ENCODE assay signal across 8 cellular contexts in genomic region chr11:74949748-74950127, GRCh38. TPM values are rescaled to one million over a fixed set of nuclear protein-coding genes. Genes with fewer than 3 reads are reported as not detected.
DNase-seq lines count a peak whose midpoint lies in the region; ATAC-seq, FAIRE-seq and TF ChIP-seq lines count a peak whose summit lies in the region.

No MANE protein-coding gene starts in this region.

- peaks cover 33% of the 10 kb centered on the region for H3K36me3 Mint-ChIP-seq in activated naive CD4-positive, alpha-beta T cell treated with anti-CD3 and anti-CD28 coated beads, Interleukin-2, amount 10 ng/mL, durations not matched to agents 7 days and 5 days
- H3K36me3 Mint-ChIP-seq in activated naive CD8-positive, alpha-beta T cell treated with anti-CD3 and anti-CD28 coated beads, Interleukin-2, amount 50 U/mL, for 24 hours (ENCODE audit: low read depth), result peaks cover 27% of the 10 kb centered on the region

- H3K9me3 Mint-ChIP-seq in activated naive CD4-positive, alpha-beta T cell treated with anti-CD3 and anti-CD28 coated beads, Interleukin-2, amount 10 ng/mL, durations not matched to agents 7 days and 5 days, result no peaks in the 10 kb centered on the region
- H3K9me3 Mint-ChIP-seq in activated naive CD8-positive, alpha-beta T cell treated with anti-CD3 and anti-CD28 coated beads, Interleukin-2, amount 50 U/mL, for 24 hours, result no peaks in the 10 kb centered on the region

- H3K4me3 Mint-ChIP-seq in activated naive CD4-positive, alpha-beta T cell treated with anti-CD3 and anti-CD28 coated beads, Interleukin-2, amount 10 ng/mL, durations not matched to agents 7 days and 5 days, result peak overlapping the region; percentile 91
- peak overlapping the region; percentile 99 for H3K4me3 Mint-ChIP-seq in activated naive CD8-positive, alpha-beta T cell treated with anti-CD3 and anti-CD28 coated beads, Interleukin-2, amount 50 U/mL, for 24 hours

- FAIRE-seq in kidney (lab: Jason Lieb, UNC), result no peak

- H3K4me1 ChIP-seq in kidney (ENCODE audit: control insufficient read depth in 1 of 2, insufficient read depth in 1 of 2, low read depth in 1 of 2, low read length in 2 of 2) (peaks cover 7 to 12% of the 10 kb centered on the region in 2 donors), thoracic aorta (ENCODE audit: control insufficient read depth in 1 of 2, low read depth in 2 of 2) (peaks cover 6 to 39% of the 10 kb centered on the region in 2 donors)

- H3K27me3 Mint-ChIP-seq in activated naive CD4-positive, alpha-beta T cell treated with anti-CD3 and anti-CD28 coated beads, Interleukin-2, amount 10 ng/mL, durations not matched to agents 7 days and 5 days, result no peaks in the 10 kb centered on the region
- H3K27me3 Mint-ChIP-seq in activated naive CD8-positive, alpha-beta T cell treated with anti-CD3 and anti-CD28 coated beads, Interleukin-2, amount 50 U/mL, for 24 hours, result no peaks in the 10 kb centered on the region

- ATAC-seq in activated naive CD8-positive, alpha-beta T cell treated with anti-CD3 and anti-CD28 coated beads, Interleukin-2, amount 50 U/mL, for 24 hours, result no peak
- no peak for ATAC-seq in thoracic aorta (ENCODE audit: insufficient number of reproducible peaks, low FRiP score, low read depth)
- no peak for ATAC-seq in HG03175 (IDR thresholded peaks at IDR 0.05; ENCODE audit: unreplicated experiment)

- no peak for TF ChIP-seq CTCF in kidney (IDR thresholded peaks at IDR 0.05; ENCODE audit: borderline replicate concordance, extremely low read depth, insufficient read depth)
- TF ChIP-seq CTCF in thoracic aorta (IDR thresholded peaks at IDR 0.05), result no peak

- DNase-seq in activated naive CD4-positive, alpha-beta T cell treated with anti-CD3 and anti-CD28 coated beads, Interleukin-2, amount 10 ng/mL, durations not matched to agents 7 days and 5 days, result no peak
- no peak for DNase-seq in activated naive CD4-positive, alpha-beta T cell treated with anti-CD3 and anti-CD28 coated beads, Interleukin-2, amount 50 U/mL, for 16 hours
- no peak for DNase-seq in activated naive CD8-positive, alpha-beta T cell treated with anti-CD3 and anti-CD28 coated beads, Interleukin-2, amount 50 U/mL, for 24 hours
- no peak for DNase-seq in kidney
- no peak for DNase-seq in thoracic aorta (ENCODE audit: low spot score)
- DNase-seq in NOMO-1 (lab: John Stamatoyannopoulos, UW; ENCODE audit: unreplicated experiment in 2 of 2), result no peak
- no peak for DNase-seq in SIG-M5 (lab: John Stamatoyannopoulos, UW)

- peak overlapping the region; percentile 94 to 98 for H3K9ac ChIP-seq in kidney (ENCODE audit: low read length in 2 of 2)

- peaks cover 0 to 2% of the 10 kb centered on the region in 2 donors for H3K36me3 ChIP-seq in kidney (ENCODE audit: control insufficient read depth in 1 of 2, insufficient read depth in 2 of 2, low read length in 2 of 2)
- H3K36me3 ChIP-seq in thoracic aorta, result peaks cover 2% of the 10 kb centered on the region

- peak overlapping the region; percentile 91 to 98 for H3K4me3 ChIP-seq in kidney (ENCODE audit: low read length in 2 of 2)
- peak overlapping the region; percentile 97 for H3K4me3 ChIP-seq in thoracic aorta

- no peaks in the 10 kb centered on the region for H3K27me3 ChIP-seq in thoracic aorta (replicated peaks; ENCODE audit: insufficient read depth)

- peaks cover 45% of the 10 kb centered on the region for H3K4me1 Mint-ChIP-seq in activated naive CD4-positive, alpha-beta T cell treated with anti-CD3 and anti-CD28 coated beads, Interleukin-2, amount 10 ng/mL, durations not matched to agents 7 days and 5 days
- H3K4me1 Mint-ChIP-seq in activated naive CD8-positive, alpha-beta T cell treated with anti-CD3 and anti-CD28 coated beads, Interleukin-2, amount 50 U/mL, for 24 hours, result peaks cover 57% of the 10 kb centered on the region

- H3K9me3 ChIP-seq in kidney (ENCODE audit: control insufficient read depth in 1 of 2, low read length in 2 of 2) (no peaks in the 10 kb centered on the region), thoracic aorta (no peaks in the 10 kb centered on the region)

- peak overlapping the region; percentile 89 for H3K27ac Mint-ChIP-seq in activated naive CD4-positive, alpha-beta T cell treated with anti-CD3 and anti-CD28 coated beads, Interleukin-2, amount 10 ng/mL, durations not matched to agents 7 days and 5 days
- H3K27ac Mint-ChIP-seq in activated naive CD8-positive, alpha-beta T cell treated with anti-CD3 and anti-CD28 coated beads, Interleukin-2, amount 50 U/mL, for 24 hours, result peak overlapping the region; percentile 96

- CTCF ChIA-PET in activated naive CD4-positive, alpha-beta T cell treated with anti-CD3 and anti-CD28 coated beads, Interleukin-2, amount 10 ng/mL, durations not matched to agents 7 days and 5 days (lab: Charles Lee), result interaction anchor here (0.8 kb wide), 1 partner anchor 9 kb away, joined by 3 read pairs; no protein-coding TSS in a partner anchor

- intact Hi-C loops in kidney (cut with DNase I), result no loop called here

- peak overlapping the region in 1 of 2 donors; percentile 82 for H3K27ac ChIP-seq in kidney (ENCODE audit: low read depth in 2 of 2, low read length in 2 of 2)
- H3K27ac ChIP-seq in thoracic aorta, result peak overlapping the region; percentile 59 to 67

RNA-seq across cellular contexts. Expression of gene SPCS2, which starts 0.7 kb away (rescaled TPM):
- total RNA-seq in kidney, result 176 TPM
- 224 TPM for polyA plus RNA-seq in kidney (ENCODE audit: insufficient read depth, low read depth, low replicate concordance)
- total RNA-seq in thoracic aorta, result 10 to 100 TPM; 26.7 to 62.3 TPM

RNA-seq across cellular contexts. Expression of gene XRRA1, which starts 0.8 kb away (rescaled TPM):
- total RNA-seq in kidney (14.6 TPM), thoracic aorta (100 to 1,000 TPM in 1 of 2 donors, 10 to 100 TPM in 1; 13.1 to 106 TPM)
- polyA plus RNA-seq in kidney (ENCODE audit: insufficient read depth, low read depth, low replicate concordance), result 2.6 TPM

RNA-seq across cellular contexts. Expression of gene NEU3, which starts 39.0 kb away (rescaled TPM):
- total RNA-seq in kidney (13.2 TPM), thoracic aorta (10 to 100 TPM; 11.9 to 23.3 TPM)
- polyA plus RNA-seq in kidney (ENCODE audit: insufficient read depth, low read depth, low replicate concordance), result 2.8 TPM
